Comparison of ENCODE assay signal across 18 cellular contexts in genomic region chr17:27522028-27522639, GRCh38.
"Had no signal": no experiment of that assay in that cellular context is flagged by ENCODE, and none has a peak within 500 bp of the region (broad histone marks: within the 10 kb centered on the region; RNA-seq: fewer than 3 reads in every experiment).

No MANE protein-coding gene starts in this region.

- H3K4me2 ChIP-seq: SK-N-SH had no signal

- H3K9me3 Mint-ChIP-seq: activated naive CD4-positive, alpha-beta T cell treated with anti-CD3 and anti-CD28 coated beads for 36 hours; activated T-cell treated with anti-CD3 and anti-CD28 coated beads, Interleukin-2, amount 50 U/mL, for 4 hours; effector memory CD8-positive, alpha-beta T cell had no signal

- H3K4me3 ChIP-seq: ascending aorta, esophagus squamous epithelium, prostate gland, right atrium auricular region, stomach, testis, upper lobe of left lung had no signal

- H3K27ac ChIP-seq: ascending aorta, esophagus squamous epithelium, prostate gland, right atrium auricular region, stomach, upper lobe of left lung had no signal

- ATAC-seq: activated T-cell treated with anti-CD3 and anti-CD28 coated beads, Interleukin-2, amount 50 U/mL, for 4 hours; effector memory CD8-positive, alpha-beta T cell had no signal

- H3K36me3 ChIP-seq: ascending aorta, esophagus squamous epithelium, prostate gland, right atrium auricular region, stomach, upper lobe of left lung had no signal

- H3K9me2 ChIP-seq: SK-N-SH had no signal

- DNase-seq: activated CD4-positive, alpha-beta T cell treated with anti-CD3 and anti-CD28 coated beads for 48 hours; activated CD4-positive, CD25-positive, alpha-beta regulatory T cell; activated CD8-positive, alpha-beta memory T cell treated with anti-CD3 and anti-CD28 coated beads, Interleukin-2, amount 50 U/mL, for 4 hours; activated naive CD4-positive, alpha-beta T cell treated with anti-CD3 and anti-CD28 coated beads for 36 hours; activated T-cell treated with anti-CD3 and anti-CD28 coated beads, Interleukin-2, amount 50 U/mL, for 4 hours; effector memory CD8-positive, alpha-beta T cell; esophagus squamous epithelium; hypothalamus; islet precursor cell; SK-N-SH; stimulated activated CD4-positive, alpha-beta T cell treated with anti-CD3 and anti-CD28 coated beads, Interleukin-15, amount 100 ng/mL, for 24 hours; stimulated activated CD4-positive, alpha-beta T cell treated with anti-CD3 and anti-CD28 coated beads, Interleukin-2, amount 100 ng/mL, for 48 hours; stomach; testis; upper lobe of left lung had no signal

- H3K9me3 ChIP-seq: ascending aorta, esophagus squamous epithelium, prostate gland, right atrium auricular region, SK-N-SH, stomach, testis, upper lobe of left lung had no signal

- H3K9ac ChIP-seq: SK-N-SH had no signal

- H3K4me1 ChIP-seq: prostate gland had no signal

- H3K27ac Mint-ChIP-seq: activated naive CD4-positive, alpha-beta T cell treated with anti-CD3 and anti-CD28 coated beads for 36 hours had no signal

- H3K4me3 Mint-ChIP-seq: activated naive CD4-positive, alpha-beta T cell treated with anti-CD3 and anti-CD28 coated beads for 36 hours; activated T-cell treated with anti-CD3 and anti-CD28 coated beads, Interleukin-2, amount 50 U/mL, for 4 hours; effector memory CD8-positive, alpha-beta T cell had no signal

- H3K27me3 Mint-ChIP-seq: effector memory CD8-positive, alpha-beta T cell had no signal

- H3K27me3 ChIP-seq: ascending aorta, esophagus squamous epithelium, right atrium auricular region, stomach, testis, upper lobe of left lung had no signal
